ENCODE assay signal across 23 cellular contexts in the genomic region with DNA sequence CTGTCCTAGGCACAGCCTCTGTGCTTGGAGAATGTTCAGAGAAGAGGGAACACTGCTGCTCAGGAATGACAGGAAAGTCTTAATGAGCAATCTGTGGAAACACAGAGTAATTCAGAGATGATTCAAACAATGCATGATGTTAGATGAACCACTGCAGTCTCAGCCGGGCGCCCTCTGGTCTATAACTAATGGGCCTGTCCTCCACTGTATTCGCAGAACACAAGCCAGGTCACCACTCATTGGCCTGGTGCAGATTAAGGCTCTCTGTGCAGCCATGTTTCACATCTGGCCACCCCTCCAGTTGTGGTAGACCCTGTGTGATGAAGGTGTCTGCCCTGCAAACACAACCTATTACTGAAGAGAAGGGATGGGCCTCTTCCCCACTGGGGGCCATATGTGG.
DNase-seq lines count a peak whose midpoint lies in the region; ATAC-seq and TF ChIP-seq lines count a peak whose summit lies in the region.
"Had no signal": no experiment of that assay in that cellular context is flagged by ENCODE, and none has a peak within 500 bp of the region (broad histone marks: within the 10 kb centered on the region; RNA-seq: fewer than 3 reads in every experiment).

No MANE protein-coding gene starts in this region.

- TF ChIP-seq CTCF in coronary artery (IDR thresholded peaks at IDR 0.05) (no peak), thoracic aorta (IDR thresholded peaks at IDR 0.05) (no peak)

- no peak overlapping the region for H2AFZ ChIP-seq in mesenchymal stem cell (ENCODE audit: low read depth, low read length)

- 94% methylated on average over 3 of the region's 3 CpGs for WGBS in mesenchymal stem cell

- H3K4me3 ChIP-seq in BLaER1 (no peak overlapping the region), coronary artery (no peak overlapping the region), mesenchymal stem cell (ENCODE audit: insufficient read depth in 1 of 2, low read depth in 1 of 2, low read length in 2 of 2) (no peak overlapping the region), thoracic aorta (no peak overlapping the region)
- H3K4me3 ChIP-seq: heart right ventricle had no signal

- H3K18ac ChIP-seq in mesenchymal stem cell (ENCODE audit: low read depth in 1 of 2, low read length in 2 of 2) = no peak overlapping the region

- H2BK120ac ChIP-seq in mesenchymal stem cell (ENCODE audit: low read depth, low read length) = no peak overlapping the region

- H3K4me2 ChIP-seq in BLaER1 (peak overlapping the region; percentile 63; the same call in 1 of the 2 replicates), mesenchymal stem cell (ENCODE audit: low read length, poor library complexity, severe bottlenecking) (no peak overlapping the region)
- H3K4me2 ChIP-seq: SK-N-SH had no signal

- H3K4ac ChIP-seq in mesenchymal stem cell (ENCODE audit: low read depth in 1 of 2, low read length in 2 of 2) = no peak overlapping the region

- no peak overlapping the region for H2BK15ac ChIP-seq in mesenchymal stem cell (ENCODE audit: low read depth, poor library complexity, severe bottlenecking)

- peaks cover 68% of the 10 kb centered on the region for H3K4me1 ChIP-seq in BLaER1
- peaks cover 15% of the 10 kb centered on the region for H3K4me1 ChIP-seq in mesenchymal stem cell (ENCODE audit: control insufficient read depth, insufficient read depth, low read depth, low read length)
- H3K4me1 ChIP-seq in thoracic aorta (ENCODE audit: control insufficient read depth in 1 of 2, low read depth in 2 of 2) = peaks cover 61 to 93% of the 10 kb centered on the region in 2 donors

- DNase-seq in coronary artery (ENCODE audit: low spot score) (no peak), mesenchymal stem cell (no peak), thoracic aorta (ENCODE audit: low spot score) (no peak), NCI-H82 treated with DMSO at 0.1 percent for 48 hours (lab: John Stamatoyannopoulos, UW; ENCODE audit: unreplicated experiment) (no peak), left lobe of liver (ENCODE audit: low spot score) (no peak), NCI-H2107 (lab: John Stamatoyannopoulos, UW) (no peak)
- DNase-seq: activated CD4-positive, CD25-positive, alpha-beta regulatory T cell; activated gamma-delta T cell; activated naive CD8-positive, alpha-beta T cell treated with anti-CD3 and anti-CD28 coated beads, Interleukin-2, amount 10 ng/mL, durations not matched to agents 7 days and 5 days; activated T-cell treated with anti-CD3 and anti-CD28 coated beads, Interleukin-2, amount 50 U/mL, for 4 hours; cortex of kidney; DND-41; foreskin fibroblast; heart right ventricle; mammary epithelial cell; NCI-H2029 treated with DMSO at 0.1 percent for 48 hours; NCI-H526; nephron progenitor cell; NK-92 treated with Interleukin-12 subunit alpha and Interleukin-12 subunit beta, amount 100 ng/mL, for 24 hours; SK-N-SH; stimulated activated naive B cell treated with anti-CD40 and anti-IgM and Interleukin-4, amounts not matched to agents 10 μg/mL and 1 μg/mL and 100 μg/mL, for 72 hours had no signal

- no peaks in the 10 kb centered on the region for H3K79me1 ChIP-seq in mesenchymal stem cell (replicated peaks; ENCODE audit: low read length, poor library complexity, severe bottlenecking)

- no peak overlapping the region for H3K14ac ChIP-seq in mesenchymal stem cell (ENCODE audit: low read length in 2 of 2)

- no peak overlapping the region for H4K8ac ChIP-seq in mesenchymal stem cell (ENCODE audit: low read length)

- H2AK5ac ChIP-seq in mesenchymal stem cell (ENCODE audit: low read length, severe bottlenecking) = peak overlapping the region; percentile 68

- H4K20me1 ChIP-seq in BLaER1 = no peaks in the 10 kb centered on the region

- no peak overlapping the region for H2BK5ac ChIP-seq in mesenchymal stem cell (ENCODE audit: low read depth, low read length, poor library complexity, severe bottlenecking)

- H2BK12ac ChIP-seq in mesenchymal stem cell (ENCODE audit: low read length in 2 of 2) = no peak overlapping the region

- H3K9ac ChIP-seq in BLaER1 (no peak overlapping the region), mesenchymal stem cell (ENCODE audit: low read length) (no peak overlapping the region)
- H3K9ac ChIP-seq: SK-N-SH had no signal

- H3K27me3 ChIP-seq in BLaER1 (no peaks in the 10 kb centered on the region), mesenchymal stem cell (ENCODE audit: control insufficient read depth in 1 of 2, insufficient read depth in 1 of 2, low read length in 2 of 2) (no peaks in the 10 kb centered on the region), thoracic aorta (replicated peaks; ENCODE audit: insufficient read depth) (no peaks in the 10 kb centered on the region)
- H3K27me3 ChIP-seq: heart right ventricle had no signal

- H3K36me3 ChIP-seq in BLaER1 (peaks cover 9% of the 10 kb centered on the region), mesenchymal stem cell (ENCODE audit: control insufficient read depth in 1 of 2, insufficient read depth in 2 of 2, low read depth in 1 of 2, low read length in 2 of 2) (peaks cover 0 to 5% of the 10 kb centered on the region in 2 experiments), thoracic aorta (peaks cover 2% of the 10 kb centered on the region)

- ATAC-seq in thoracic aorta (ENCODE audit: insufficient number of reproducible peaks, low FRiP score, low read depth) (no peak), GM19324 (IDR thresholded peaks at IDR 0.05; ENCODE audit: low FRiP score, unreplicated experiment) (no peak), left lobe of liver (no peak)
- ATAC-seq: activated T-cell treated with anti-CD3 and anti-CD28 coated beads, Interleukin-2, amount 50 U/mL, for 4 hours; stimulated activated naive B cell treated with anti-CD40 and anti-IgM and Interleukin-4, amounts not matched to agents 10 μg/mL and 1 μg/mL and 100 μg/mL, for 72 hours had no signal

- H3K9me3 ChIP-seq in BLaER1 (no peaks in the 10 kb centered on the region), mesenchymal stem cell (ENCODE audit: control insufficient read depth, low read length) (no peaks in the 10 kb centered on the region), thoracic aorta (no peaks in the 10 kb centered on the region)
- H3K9me3 ChIP-seq: heart right ventricle, SK-N-SH had no signal

- H3K27ac ChIP-seq in BLaER1 (no peak overlapping the region), coronary artery (peak overlapping the region; percentile 90 to 98), mesenchymal stem cell (ENCODE audit: low read length, poor library complexity, severe bottlenecking) (no peak overlapping the region), thoracic aorta (peak overlapping the region; percentile 96 to 99)

- H3K23ac ChIP-seq in mesenchymal stem cell (ENCODE audit: low read length in 2 of 2) = no peak overlapping the region

- no peak overlapping the region for H4K91ac ChIP-seq in mesenchymal stem cell (ENCODE audit: low read length)

Comparison
In these comparisons a context has a peak if more than half of its experiments do, and no peak if none do; other contexts are left out.
1. H3K27ac ChIP-seq: peak in coronary artery (2 of 2) and thoracic aorta (2 of 2); none in BLaER1 (single experiment) and mesenchymal stem cell (single experiment).